27 cellular contexts compared by ENCODE assay signal in genomic region chr15:95307115-95307514, GRCh38.
"Had no signal": no experiment of that assay in that cellular context is flagged by ENCODE, and none has a peak within 500 bp of the region (broad histone marks: within the 10 kb centered on the region; RNA-seq: fewer than 3 reads in every experiment).

No MANE protein-coding gene starts in this region.

- H3K27ac ChIP-seq: stomach, suprapubic skin, testis, thoracic aorta, thyroid gland, tibial artery, transverse colon, upper lobe of left lung, upper lobe of right lung, uterus had no signal

- FAIRE-seq: urothelium cell line had no signal

- ATAC-seq: stimulated activated effector memory CD8-positive, alpha-beta T cell treated with anti-CD3 and anti-CD28 coated beads, Interleukin-12 subunit alpha, Interleukin-12 subunit beta, amount 100 ng/mL, for 72 hours; stimulated activated memory B cell treated with anti-CD40 and anti-IgM and Interleukin-4, amounts not matched to agents 10 μg/mL and 1 μg/mL and 100 μg/mL, for 72 hours; stimulated activated naive B cell treated with anti-CD40 and anti-IgM and Interleukin-4, amounts not matched to agents 10 μg/mL and 1 μg/mL and 100 μg/mL, for 72 hours; stimulated activated naive CD8-positive, alpha-beta T cell treated with anti-CD3 and anti-CD28 coated beads, Interleukin-15, amount 100 ng/mL, for 72 hours; stimulated activated naive CD8-positive, alpha-beta T cell treated with anti-CD3 and anti-CD28 coated beads, Interleukin-15, Interleukin-2, amounts not matched to agents 100 U/mL and 50 U/mL, for 24 hours; upper lobe of right lung had no signal

- H3K9me3 ChIP-seq: stomach, suprapubic skin, testis, thoracic aorta, thyroid gland, tibial artery, tibial nerve, transverse colon, upper lobe of left lung, upper lobe of right lung, uterus, vagina had no signal

- H3K4me1 ChIP-seq: testis, transverse colon, uterus had no signal

- H3K27me3 ChIP-seq: stomach, suprapubic skin, testis, thyroid gland, tibial artery, tibial nerve, transverse colon, upper lobe of left lung, upper lobe of right lung, uterus, vagina had no signal

- DNase-seq: stimulated activated CD4-positive, alpha-beta T cell treated with anti-CD3 and anti-CD28 coated beads, Interleukin-2, amount 100 ng/mL, for 48 hours; stimulated activated CD4-positive, alpha-beta T cell treated with anti-CD3 and anti-CD28 coated beads, Interleukin-4, amount 100 ng/mL, for 1 hour; stimulated activated CD4-positive, alpha-beta T cell treated with anti-CD3 and anti-CD28 coated beads, Interleukin-4, amount 100 ng/mL, for 24 hours; stimulated activated CD4-positive, alpha-beta T cell treated with anti-CD3 and anti-CD28 coated beads, Interleukin-4, amount 100 ng/mL, for 4 hours; stimulated activated CD8-positive, alpha-beta memory T cell treated with anti-CD3 and anti-CD28 coated beads, Interleukin-4, amount 100 ng/mL, for 48 hours; stimulated activated naive B cell treated with anti-CD40 and anti-IgM and Interleukin-4, amounts not matched to agents 10 μg/mL and 1 μg/mL and 100 μg/mL, for 72 hours; stimulated activated naive CD4-positive, alpha-beta T cell; stimulated activated naive CD4-positive, alpha-beta T cell treated with Interleukin-2 at 50 U/mL for 16 hours; stimulated activated naive CD8-positive, alpha-beta T cell treated with anti-CD3 and anti-CD28 coated beads, Interleukin-15, amount 100 ng/mL, for 72 hours; stimulated activated naive CD8-positive, alpha-beta T cell treated with anti-CD3 and anti-CD28 coated beads, Interleukin-15, Interleukin-2, amounts not matched to agents 100 U/mL and 50 U/mL, for 24 hours; stomach; substantia nigra; testis; thyroid gland; tibial artery; transverse colon; trophoblast cell; upper lobe of left lung; upper lobe of right lung; uterus had no signal

- H3K4me3 ChIP-seq: stomach, suprapubic skin, testis, thoracic aorta, thyroid gland, tibial artery, tibial nerve, transverse colon, upper lobe of left lung, upper lobe of right lung, uterus, vagina had no signal

- H3K36me3 ChIP-seq: stomach, suprapubic skin, thoracic aorta, thyroid gland, tibial artery, tibial nerve, transverse colon, upper lobe of left lung, upper lobe of right lung, uterus, vagina had no signal
